Comparison of ENCODE assay signal across 25 cellular contexts in genomic region chr2:220068877-220069276, GRCh38.
"Had no signal": no experiment of that assay in that cellular context is flagged by ENCODE, and none has a peak within 500 bp of the region (broad histone marks: within the 10 kb centered on the region; RNA-seq: fewer than 3 reads in every experiment).

No MANE protein-coding gene starts in this region.

- H3K9me3 ChIP-seq: esophagus squamous epithelium, gastrocnemius medialis, lower lobe of right lung, right lobe of liver, suprapubic skin had no signal

- H3K4me2 ChIP-seq: smooth muscle cell had no signal

- H3K4me1 Mint-ChIP-seq: natural killer cell; stimulated activated naive CD8-positive, alpha-beta T cell treated with anti-CD3 and anti-CD28 coated beads, Interleukin-15, amount 100 ng/mL, for 72 hours had no signal

- H3K27ac ChIP-seq: esophagus squamous epithelium, gastrocnemius medialis, lower lobe of right lung, parathyroid adenoma, right lobe of liver, suprapubic skin had no signal

- H3K4me1 ChIP-seq: esophagus squamous epithelium, gastrocnemius medialis, lower lobe of right lung, parathyroid adenoma, right lobe of liver had no signal

- H3K9ac ChIP-seq: parathyroid adenoma had no signal

- DNase-seq: cortex of kidney; effector memory CD8-positive, alpha-beta T cell; erythroblast; esophagus squamous epithelium; foreskin fibroblast; gastrocnemius medialis; head of caudate nucleus; left ventricle myocardium superior; lower lobe of right lung; natural killer cell; occipital lobe; right lobe of liver; stimulated activated CD4-positive, alpha-beta T cell treated with anti-CD3 and anti-CD28 coated beads, Interleukin-12 subunit alpha, Interleukin-12 subunit beta, amount 100 ng/mL, for 4 hours; stimulated activated CD4-positive, alpha-beta T cell treated with anti-CD3 and anti-CD28 coated beads, Interleukin-1b, Interleukin-23, amount 100 ng/mL, for 48 hours; stimulated activated CD4-positive, alpha-beta T cell treated with anti-CD3 and anti-CD28 coated beads, Interleukin-4, amount 100 ng/mL, for 1 hour; stimulated activated CD8-positive, alpha-beta memory T cell treated with anti-CD3 and anti-CD28 coated beads, Interleukin-4, amount 100 ng/mL, for 48 hours; stimulated activated naive CD4-positive, alpha-beta T cell; stimulated activated naive CD8-positive, alpha-beta T cell treated with anti-CD3 and anti-CD28 coated beads, Interleukin-15, amount 100 ng/mL, for 72 hours; trophoblast cell had no signal

- H3K36me3 Mint-ChIP-seq: natural killer cell had no signal

- H3K36me3 ChIP-seq: esophagus squamous epithelium, gastrocnemius medialis, lower lobe of right lung, right lobe of liver, suprapubic skin had no signal

- H2AFZ ChIP-seq: parathyroid adenoma had no signal

- ATAC-seq: effector memory CD8-positive, alpha-beta T cell; gastrocnemius medialis; left ventricle myocardium superior; lower lobe of right lung; natural killer cell; right lobe of liver; stimulated activated naive CD8-positive, alpha-beta T cell treated with anti-CD3 and anti-CD28 coated beads, Interleukin-15, amount 100 ng/mL, for 72 hours had no signal

- FAIRE-seq: endometrium, keratinocyte had no signal

- H3K4me3 Mint-ChIP-seq: effector memory CD8-positive, alpha-beta T cell; natural killer cell; stimulated activated naive CD8-positive, alpha-beta T cell treated with anti-CD3 and anti-CD28 coated beads, Interleukin-15, amount 100 ng/mL, for 72 hours had no signal

- H3K4me3 ChIP-seq: esophagus squamous epithelium, gastrocnemius medialis, lower lobe of right lung, right lobe of liver, smooth muscle cell, suprapubic skin had no signal

- H3K79me2 ChIP-seq: parathyroid adenoma had no signal

- H3K27ac Mint-ChIP-seq: effector memory CD8-positive, alpha-beta T cell; natural killer cell; progenitor cell of endocrine pancreas; stimulated activated naive CD8-positive, alpha-beta T cell treated with anti-CD3 and anti-CD28 coated beads, Interleukin-15, amount 100 ng/mL, for 72 hours had no signal

- H3K9me3 Mint-ChIP-seq: stimulated activated naive CD8-positive, alpha-beta T cell treated with anti-CD3 and anti-CD28 coated beads, Interleukin-15, amount 100 ng/mL, for 72 hours had no signal

- H3K27me3 ChIP-seq: gastrocnemius medialis, right lobe of liver, suprapubic skin had no signal

- H3K27me3 Mint-ChIP-seq: effector memory CD8-positive, alpha-beta T cell; progenitor cell of endocrine pancreas; stimulated activated naive CD8-positive, alpha-beta T cell treated with anti-CD3 and anti-CD28 coated beads, Interleukin-15, amount 100 ng/mL, for 72 hours had no signal
